ENCODE assay signal across 30 cellular contexts in genomic region chr7:93159490-93159889, GRCh38. TPM values are rescaled to one million over a fixed set of nuclear protein-coding genes. Genes with fewer than 3 reads are reported as not detected.
A peak's percentile ranks its signal among the peaks of the same experiment; 100 is the strongest.
DNase-seq lines count a peak whose midpoint lies in the region; TF ChIP-seq lines count a peak whose summit lies in the region.
"Had no signal": no experiment of that assay in that cellular context is flagged by ENCODE, and none has a peak within 500 bp of the region (broad histone marks: within the 10 kb centered on the region; RNA-seq: fewer than 3 reads in every experiment).

No MANE protein-coding gene starts in this region.

- H3K9me3 ChIP-seq in smooth muscle cell (replicated peaks; ENCODE audit: low read depth) = no peaks in the 10 kb centered on the region
- H3K9me3 ChIP-seq: heart left ventricle, MG63 had no signal

- no peak overlapping the region for H3K9ac ChIP-seq in smooth muscle cell (ENCODE audit: low read depth)
- H3K9ac ChIP-seq: GM23248 had no signal

- H3F3A ChIP-seq in smooth muscle cell (ENCODE audit: low read depth) = no peaks in the 10 kb centered on the region

- H2AFZ ChIP-seq in smooth muscle cell (ENCODE audit: low read depth) = no peak overlapping the region
- H2AFZ ChIP-seq: GM23248 had no signal

- H3K4me1 ChIP-seq in smooth muscle cell (ENCODE audit: low read depth) = no peaks in the 10 kb centered on the region
- H3K4me1 ChIP-seq: foreskin keratinocyte, heart left ventricle had no signal

- TF ChIP-seq CTCF in smooth muscle cell (IDR thresholded peaks at IDR 0.05; ENCODE audit: borderline replicate concordance, insufficient read depth, poor library complexity, severe bottlenecking) = no peak
- no peak for TF ChIP-seq CTCF in dorsolateral prefrontal cortex (IDR thresholded peaks at IDR 0.05 in 54 of 56, conservative IDR thresholded peaks at IDR 0.05 in 2 of 56; ENCODE audit: low read depth in 1 of 56, partially characterized antibody in 56 of 56)

- 43% methylated on average over 3 of the region's 3 CpGs for WGBS in smooth muscle cell (ENCODE audit: low lambda C conversion rate)

- no peaks in the 10 kb centered on the region for H3K79me2 ChIP-seq in smooth muscle cell (ENCODE audit: low read depth)

- intact Hi-C loops in dorsolateral prefrontal cortex (cut with DNase I) = no loop called here

- H3K27ac ChIP-seq in smooth muscle cell (ENCODE audit: low read depth) = peak overlapping the region; percentile 12
- no peak overlapping the region for H3K27ac ChIP-seq in dorsolateral prefrontal cortex
- H3K27ac ChIP-seq: coronary artery, foreskin keratinocyte, GM23248, heart left ventricle, VCaP had no signal

- peak; percentile 56 for DNase-seq in H4 (ENCODE audit: low spot score)
- DNase-seq in RPMI7951 (ENCODE audit: low read depth) = peak; percentile 19
- peak; percentile 24 for DNase-seq in dermis blood vessel endothelial cell
- no peak for DNase-seq in smooth muscle cell (lab: John Stamatoyannopoulos, UW; ENCODE audit: unreplicated experiment)
- no peak for DNase-seq in T-helper 9 cell
- DNase-seq in mesenteric fat pad (ENCODE audit: low spot score) = no peak
- DNase-seq in dorsolateral prefrontal cortex = no peak
- DNase-seq: activated CD4-positive, alpha-beta T cell treated with anti-CD3 and anti-CD28 coated beads for 4 hours; activated effector memory CD4-positive, alpha-beta T cell treated with anti-CD3 and anti-CD28 coated beads, Interleukin-2, amount 50 U/mL, for 16 hours; activated T-cell treated with anti-CD3 and anti-CD28 coated beads, Interleukin-2, amount 50 U/mL, for 1 hour; anterior cingulate cortex; DMS79 treated with DMSO at 0.1 percent for 48 hours; effector memory CD8-positive, alpha-beta T cell; foreskin keratinocyte; GM23248; heart left ventricle; KBM-7; MG63; naive thymus-derived CD8-positive, alpha-beta T cell; NCI-H1105 treated with DMSO at 0.1 percent for 48 hours; NCI-H1930; NCI-H2171 treated with DMSO at 0.1 percent for 48 hours; NCI-H524; OCI-M1; stimulated activated CD4-positive, alpha-beta T cell treated with anti-CD3 and anti-CD28 coated beads, Interleukin-15, amount 100 ng/mL, for 24 hours; stimulated activated CD4-positive, alpha-beta T cell treated with anti-CD3 and anti-CD28 coated beads, Interleukin-4, amount 100 ng/mL, for 4 hours; T-helper 2 cell; trophoblast cell had no signal

- H3K4me3 ChIP-seq in smooth muscle cell (no peak overlapping the region), dorsolateral prefrontal cortex (no peak overlapping the region)
- H3K4me3 ChIP-seq: coronary artery, GM23248, heart left ventricle, MG63 had no signal

- no peaks in the 10 kb centered on the region for H3K36me3 ChIP-seq in smooth muscle cell (ENCODE audit: low read depth)
- H3K36me3 ChIP-seq: heart left ventricle, MG63 had no signal

- no peak overlapping the region for H3K4me2 ChIP-seq in smooth muscle cell

- H3K27me3 ChIP-seq in smooth muscle cell (ENCODE audit: low read depth) = no peaks in the 10 kb centered on the region
- H3K27me3 ChIP-seq in dorsolateral prefrontal cortex = peaks cover 0 to 3% (median 0%) of the 10 kb centered on the region in 45 donors
- H3K27me3 ChIP-seq: heart left ventricle, MG63 had no signal

- no peaks in the 10 kb centered on the region for H4K20me1 ChIP-seq in smooth muscle cell (ENCODE audit: low read depth)

RNA-seq across cellular contexts. Expression of gene SAMD9L, which starts 11.3 kb away (rescaled TPM):
- 19.3 and 21.2 TPM in 2 replicates for total RNA-seq in H4 (2014; rRNA removed; shearing (Covaris generic))
- 25.9 and 33.9 TPM in 2 replicates for total RNA-seq in RPMI7951 (2014; rRNA removed; shearing (Covaris generic))
- total RNA-seq in dermis blood vessel endothelial cell (23.5 and 27.7 TPM in 2 replicates), smooth muscle cell (0.36 and 2.7 TPM in 2 replicates), mesenteric fat pad (12.4 TPM), dorsolateral prefrontal cortex (10 to 100 TPM in 8 of 120 experiments, 1 to 10 TPM in 112; 2.0 to 22.0 (median 5.6) TPM)
- 0.31 TPM in 1 of 2 replicates, not detected in the other for polyA plus RNA-seq in smooth muscle cell

RNA-seq across cellular contexts. Expression of gene SAMD9, which starts 41.7 kb away (rescaled TPM):
- total RNA-seq in H4 (2014; rRNA removed; shearing (Covaris generic)) = 24.0 and 36.5 TPM in 2 replicates
- 18.8 and 24.3 TPM in 2 replicates for total RNA-seq in RPMI7951 (2014; rRNA removed; shearing (Covaris generic))
- total RNA-seq in dermis blood vessel endothelial cell (20.4 and 24.4 TPM in 2 replicates), smooth muscle cell (1.0 and 1.8 TPM in 2 replicates), mesenteric fat pad (7.7 TPM), dorsolateral prefrontal cortex (1 to 10 TPM in 113 of 120 experiments, under 1 TPM in 7; 0.77 to 7.7 (median 1.7) TPM)
- polyA plus RNA-seq in smooth muscle cell = 0.26 and 0.38 TPM in 2 replicates

Comparison
In these comparisons a context has a peak if more than half of its experiments do, and no peak if none do; other contexts are left out.
1. DNase-seq: peak in H4 (single experiment), RPMI7951 (single experiment) and dermis blood vessel endothelial cell (single experiment); none in smooth muscle cell (single experiment), T-helper 9 cell (single experiment), mesenteric fat pad (single experiment) and dorsolateral prefrontal cortex (0 of 10).